ENCODE assay signal across 8 cellular contexts in the genomic region with DNA sequence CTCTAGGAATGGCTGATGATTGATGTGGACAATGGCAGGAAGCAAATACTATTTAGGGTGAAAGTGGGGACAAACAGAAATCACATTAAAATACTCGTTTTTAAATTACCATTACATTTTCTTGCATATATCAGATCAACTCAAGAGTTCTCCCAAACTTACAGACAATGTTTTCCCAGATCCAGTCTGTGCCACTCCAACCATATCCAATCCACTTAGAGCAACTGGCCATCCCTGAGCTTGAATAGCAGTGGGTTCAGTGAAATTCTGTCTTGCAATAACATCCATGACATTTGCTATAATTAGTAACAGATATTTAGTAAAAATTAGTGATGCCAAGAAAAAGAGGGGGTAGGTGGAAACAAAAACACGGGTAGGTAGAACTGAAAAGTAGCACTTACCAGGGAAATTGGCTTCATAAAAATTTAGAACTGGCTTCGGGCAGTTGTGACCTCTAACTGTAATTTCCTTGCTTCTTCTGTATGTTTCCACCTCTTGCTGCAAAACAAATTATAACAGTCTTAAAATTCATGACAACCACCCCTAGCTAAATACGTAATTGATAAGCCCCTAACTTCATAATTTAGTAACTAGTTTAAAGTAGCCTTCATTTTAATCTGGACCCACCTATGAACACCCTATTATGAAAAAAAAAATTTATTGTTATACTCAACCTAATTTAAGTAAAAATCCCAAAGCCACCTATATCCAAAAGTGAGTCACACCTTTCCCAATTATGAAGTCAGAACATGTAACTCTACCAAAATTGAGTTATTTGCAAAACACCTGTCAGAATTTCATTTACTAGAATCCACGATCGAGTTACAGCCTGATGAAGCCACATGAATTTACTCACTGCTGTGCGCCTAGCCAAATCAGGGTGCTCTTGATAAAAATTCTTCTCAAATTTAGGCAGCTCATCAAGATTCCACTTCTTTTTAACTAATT. TPM values are rescaled to one million over a fixed set of nuclear protein-coding genes. Genes with fewer than 3 reads are reported as not detected.
DNase-seq lines count a peak whose midpoint lies in the region; ATAC-seq and TF ChIP-seq lines count a peak whose summit lies in the region.

No MANE protein-coding gene starts in this region.

- peak overlapping the region; percentile 91 for H3K4me3 Mint-ChIP-seq in activated CD8-positive, alpha-beta T cell treated with anti-CD3 and anti-CD28 coated beads for 36 hours

- ATAC-seq in activated CD8-positive, alpha-beta T cell treated with anti-CD3 and anti-CD28 coated beads for 36 hours: no peak
- no peak for ATAC-seq in GM21423 (IDR thresholded peaks at IDR 0.05; ENCODE audit: unreplicated experiment)
- ATAC-seq in HG02981 (IDR thresholded peaks at IDR 0.05; ENCODE audit: unreplicated experiment): no peak

- H3K36me3 ChIP-seq in HEK293 (ENCODE audit: control insufficient read depth in 2 of 2, insufficient read depth in 1 of 2, low read length in 2 of 2): peaks cover 30 to 67% of the 10 kb centered on the region in 2 experiments
- H3K36me3 ChIP-seq in hepatocyte (replicated peaks; ENCODE audit: insufficient read depth, low read depth): peaks cover 8% of the 10 kb centered on the region
- peaks cover 9 to 63% (median 59%) of the 10 kb centered on the region in 6 donors for H3K36me3 ChIP-seq in spleen

- no peak overlapping the region for H2AFZ ChIP-seq in hepatocyte

- H3K4me3 ChIP-seq in HEK293 (ENCODE audit: low read depth, low read length) (peak overlapping the region; percentile 100), hepatocyte (peak overlapping the region; percentile 93), spleen (peak overlapping the region; percentile 70 to 96 (median 86))

- H3K4me1 ChIP-seq in HEK293 (ENCODE audit: control insufficient read depth, insufficient read depth, low read length): 0 out of 2 replicates have a peak, but pooled peaks cover 4% of the 10 kb centered on the region
- H3K4me1 ChIP-seq in hepatocyte (ENCODE audit: insufficient read depth): peaks cover 13% of the 10 kb centered on the region
- H3K4me1 ChIP-seq in spleen: peaks cover 45 to 78% (median 73%) of the 10 kb centered on the region in 6 donors

- H3K9me3 ChIP-seq in HEK293 (ENCODE audit: control insufficient read depth, insufficient read depth, low read depth, low read length): no peaks in the 10 kb centered on the region
- no peaks in the 10 kb centered on the region for H3K9me3 ChIP-seq in hepatocyte (ENCODE audit: low read depth)
- H3K9me3 ChIP-seq in spleen: no peaks in the 10 kb centered on the region

- no peaks in the 10 kb centered on the region for H3K9me3 Mint-ChIP-seq in activated CD8-positive, alpha-beta T cell treated with anti-CD3 and anti-CD28 coated beads for 36 hours

- no peak for DNase-seq in activated CD8-positive, alpha-beta T cell treated with anti-CD3 and anti-CD28 coated beads for 36 hours
- no peak for DNase-seq in hepatocyte (ENCODE audit: low spot score)
- no peak for DNase-seq in spleen
- DNase-seq in GF-D8 (lab: John Stamatoyannopoulos, UW): no peak
- no peak for DNase-seq in NK-92 treated with Interleukin-12 subunit alpha and Interleukin-12 subunit beta, amount 100 ng/mL, for 24 hours (lab: John Stamatoyannopoulos, UW)

- TF ChIP-seq CTCF in HEK293 (tag by site-specific recombination; IDR thresholded peaks at IDR 0.05) (no peak), hepatocyte (IDR thresholded peaks at IDR 0.05; ENCODE audit: poor library complexity) (no peak), spleen (IDR thresholded peaks at IDR 0.05 in 8 of 11, conservative IDR thresholded peaks at IDR 0.05 in 3 of 11) (no peak)
- TF ChIP-seq CTCF in activated CD8-positive, alpha-beta T cell treated with anti-CD3 and anti-CD28 coated beads for 36 hours (IDR thresholded peaks at IDR 0.05): no peak

- H3K4me2 ChIP-seq in hepatocyte: peak overlapping the region; percentile 88

- peaks cover 76% of the 10 kb centered on the region for H4K20me1 ChIP-seq in hepatocyte (ENCODE audit: insufficient read depth, poor library complexity, severe bottlenecking)

- H3K27ac ChIP-seq in HEK293 (ENCODE audit: extremely low read depth, low read depth, low read length): no peak overlapping the region
- H3K27ac ChIP-seq in hepatocyte: peak overlapping the region; percentile 100
- H3K27ac ChIP-seq in spleen: peak overlapping the region; percentile 99 to 100 (median 100)

- TF ChIP-seq POLR2A in spleen (IDR thresholded peaks at IDR 0.05): no peak

- H3K27ac Mint-ChIP-seq in activated CD8-positive, alpha-beta T cell treated with anti-CD3 and anti-CD28 coated beads for 36 hours: peak overlapping the region; percentile 99

- H3K9me2 ChIP-seq in hepatocyte (replicated peaks; ENCODE audit: insufficient read depth): no peaks in the 10 kb centered on the region

- H3K27me3 Mint-ChIP-seq in activated CD8-positive, alpha-beta T cell treated with anti-CD3 and anti-CD28 coated beads for 36 hours: no peaks in the 10 kb centered on the region

- 46% methylated on average over 7 of the region's 7 CpGs for WGBS in hepatocyte (ENCODE audit: low lambda C conversion rate, missing lambda C conversion rate)
- 25 to 43% (median 37%) methylated on average over 7 of the region's 7 CpGs for WGBS in spleen, 5 donors

- H3K27me3 ChIP-seq in hepatocyte (no peaks in the 10 kb centered on the region), spleen (replicated peaks in 1 of 7) (no peaks in the 10 kb centered on the region)

- H3K79me2 ChIP-seq in hepatocyte: peaks cover 82% of the 10 kb centered on the region

- intact Hi-C loops in activated CD8-positive, alpha-beta T cell treated with anti-CD3 and anti-CD28 coated beads for 36 hours (cut with micrococcal nuclease): no loop called here
- intact Hi-C loops in spleen (cut with DNase I; ENCODE audit: low total_unique reads): no loop called here

- CTCF ChIA-PET in HEK293 (lab: Yijun Ruan, JAX): interaction anchor here (1.0 to 1.6 kb wide), 3 partner anchors 11 to 145 kb away, joined by 3 to 7 read pairs (median 3); no protein-coding TSS in a partner anchor
- CTCF ChIA-PET in activated CD8-positive, alpha-beta T cell treated with anti-CD3 and anti-CD28 coated beads for 36 hours (lab: Charles Lee): interaction anchor here (1.0 to 3.6 kb wide), 8 partner anchors 8 to 145 kb away, joined by 3 to 32 read pairs (median 8); partner anchors contain the start of gene POLG2

- peaks cover 68% of the 10 kb centered on the region for H3K4me1 Mint-ChIP-seq in activated CD8-positive, alpha-beta T cell treated with anti-CD3 and anti-CD28 coated beads for 36 hours (ENCODE audit: low read depth)

- peaks cover 78% of the 10 kb centered on the region for H3K36me3 Mint-ChIP-seq in activated CD8-positive, alpha-beta T cell treated with anti-CD3 and anti-CD28 coated beads for 36 hours (ENCODE audit: low read depth)

- POLR2A ChIA-PET in HEK293 (lab: Yijun Ruan, JAX): interaction anchor here (1.7 to 4.2 kb wide), 3 partner anchors 8 to 237 kb away, joined by 3 to 146 read pairs (median 12); partner anchors contain the start of genes POLG2 and SMURF2
- POLR2A ChIA-PET in activated CD8-positive, alpha-beta T cell treated with anti-CD3 and anti-CD28 coated beads for 36 hours (lab: Charles Lee): interaction anchor here (0.6 to 4.8 kb wide), 16 partner anchors 8 to 358 kb away, joined by 3 to 143 read pairs (median 6); partner anchors contain the start of gene POLG2

TF ChIP-seq in HEK293, 187 proteins besides CTCF, POLR2A, EP300 and RAD21:
- TF ChIP-seq SCRT2 (tag by site-specific recombination; IDR thresholded peaks at IDR 0.05) (peak; percentile 64), ZNF610 (tag by site-specific recombination; IDR thresholded peaks at IDR 0.05; ENCODE audit: borderline replicate concordance) (no peak)

RNA-seq across cellular contexts. Expression of gene DDX5, which starts 2.0 kb away (rescaled TPM):
- 100 to 1,000 TPM; 632 to 668 TPM for total RNA-seq in activated CD8-positive, alpha-beta T cell treated with anti-CD3 and anti-CD28 coated beads for 36 hours
- total RNA-seq in hepatocyte: 786 and 790 TPM in 2 replicates
- polyA plus RNA-seq in hepatocyte: 513 and 519 TPM in 2 replicates
- total RNA-seq in spleen: 1,000 to 10,000 TPM in 5 of 7 donors, 100 to 1,000 TPM in 2; 938 to 2,219 (median 1,164) TPM
- polyA plus RNA-seq in spleen: 100 to 1,000 TPM; 493 to 626 (median 515) TPM

RNA-seq across cellular contexts. Expression of gene CEP95, which starts 2.7 kb away (rescaled TPM):
- 10 to 100 TPM; 45.2 to 45.7 TPM for total RNA-seq in activated CD8-positive, alpha-beta T cell treated with anti-CD3 and anti-CD28 coated beads for 36 hours
- total RNA-seq in hepatocyte: 38.6 and 42.8 TPM in 2 replicates
- polyA plus RNA-seq in hepatocyte: 25.8 and 29.3 TPM in 2 replicates
- 10 to 100 TPM; 38.8 to 83.9 (median 53.7) TPM for total RNA-seq in spleen
- polyA plus RNA-seq in spleen: 10 to 100 TPM; 33.5 to 59.9 (median 39.4) TPM

RNA-seq across cellular contexts. Expression of gene POLG2, which starts 7.2 kb away (rescaled TPM):
- total RNA-seq in activated CD8-positive, alpha-beta T cell treated with anti-CD3 and anti-CD28 coated beads for 36 hours: 10 to 100 TPM; 37.3 to 41.1 TPM
- total RNA-seq in hepatocyte (8.1 and 8.3 TPM in 2 replicates), spleen (10 to 100 TPM; 15.9 to 35.3 (median 24.1) TPM)
- polyA plus RNA-seq in hepatocyte (9.7 and 18.5 TPM in 2 replicates), spleen (10 to 100 TPM; 14.5 to 16.5 (median 16.4) TPM)

RNA-seq across cellular contexts. Expression of gene MILR1, which starts 55.2 kb away (rescaled TPM):
- 1 to 10 TPM; 1.3 to 2.3 TPM for total RNA-seq in activated CD8-positive, alpha-beta T cell treated with anti-CD3 and anti-CD28 coated beads for 36 hours
- 0.47 TPM in 1 of 2 replicates, not detected in the other for total RNA-seq in hepatocyte
- polyA plus RNA-seq in hepatocyte: 0.47 and 0.62 TPM in 2 replicates
- 10 to 100 TPM; 18.9 to 55.0 (median 29.1) TPM for total RNA-seq in spleen
- 10 to 100 TPM; 15.6 to 26.3 (median 15.7) TPM for polyA plus RNA-seq in spleen
